ENCODE assay signal across 11 cellular contexts in the genomic region with DNA sequence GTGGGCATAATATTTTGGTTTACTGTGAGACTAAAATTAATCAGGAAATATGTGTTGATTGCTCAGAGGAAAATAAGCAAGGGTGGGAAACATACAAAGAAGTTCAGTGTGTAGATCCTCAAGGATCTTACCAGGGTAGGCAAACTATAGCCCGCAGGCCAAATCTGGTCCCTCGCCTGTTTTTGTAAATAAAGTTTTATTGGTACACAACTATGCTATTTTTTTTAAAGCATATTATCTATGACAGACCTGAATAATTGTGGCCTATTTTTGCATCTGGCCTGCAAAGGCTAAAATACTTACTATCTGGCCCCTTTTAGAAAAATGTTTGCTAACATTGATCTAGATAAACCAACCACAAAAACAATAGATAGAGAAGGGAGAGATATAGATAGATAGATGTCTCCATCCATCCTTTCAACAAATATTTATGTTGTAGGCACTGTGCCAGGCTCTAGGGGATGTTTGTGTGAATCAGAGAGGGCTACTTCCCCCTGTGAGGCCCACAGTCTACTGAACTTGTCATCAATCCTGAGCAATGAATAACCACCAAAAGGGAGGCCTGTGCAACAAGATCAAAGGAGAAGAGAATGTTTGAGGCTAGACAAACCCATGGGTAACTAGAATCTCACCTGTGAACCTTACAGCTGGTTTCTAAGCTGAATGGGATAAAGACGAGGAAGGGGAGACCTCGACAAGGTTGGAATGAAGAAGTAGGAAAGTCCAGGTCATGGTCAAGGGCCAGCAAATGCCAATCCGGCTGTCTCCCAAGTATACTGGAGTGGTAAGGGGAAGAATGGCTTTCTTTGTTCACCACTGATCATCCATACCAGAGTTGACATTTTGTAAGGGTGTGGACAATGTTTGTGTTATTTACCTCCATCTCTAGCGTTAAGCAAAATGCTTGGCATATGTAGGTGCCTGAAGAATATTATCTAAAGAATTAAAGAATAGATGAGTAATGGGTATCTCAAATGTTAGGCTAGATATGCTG. TPM values are rescaled to one million over a fixed set of nuclear protein-coding genes. Genes with fewer than 3 reads are reported as not detected.
A peak's percentile ranks its signal among the peaks of the same experiment; 100 is the strongest.
DNase-seq lines count a peak whose midpoint lies in the region; ATAC-seq, FAIRE-seq and TF ChIP-seq lines count a peak whose summit lies in the region.
"Had no signal": no experiment of that assay in that cellular context is flagged by ENCODE, and none has a peak within 500 bp of the region (broad histone marks: within the 10 kb centered on the region; RNA-seq: fewer than 3 reads in every experiment).

No MANE protein-coding gene starts in this region.

- ATAC-seq in A549 (peak; percentile 50 to 82; a peak in 4 of 6 replicates), HG02678 (IDR thresholded peaks at IDR 0.05; ENCODE audit: unreplicated experiment) (peak; percentile 59), GM19395 (IDR thresholded peaks at IDR 0.05; ENCODE audit: unreplicated experiment) (no peak)

- TF ChIP-seq CTCF in A549 (IDR thresholded peaks at IDR 0.05): no peak
- TF ChIP-seq CTCF in fibroblast of pulmonary artery (IDR thresholded peaks at IDR 0.05; ENCODE audit: low read length, missing control alignments): no peak

- TF ChIP-seq POLR2A in A549 (IDR thresholded peaks at IDR 0.05; ENCODE audit: low read length): no peak

- no peak for FAIRE-seq in A549 (lab: Jason Lieb, UNC)

- no peak overlapping the region for H3K4me3 ChIP-seq in A549
- no peak overlapping the region for H3K4me3 ChIP-seq in fibroblast of pulmonary artery (replicated peaks; ENCODE audit: low read depth, low read length)
- H3K4me3 ChIP-seq: BLaER1 had no signal

- 35% methylated on average over 6 of the region's 6 CpGs for WGBS in A549 (ENCODE audit: missing lambda C conversion rate)

- peak; percentile 46 to 76; a peak in 4 of 5 replicates for TF ChIP-seq EP300 in A549 (IDR thresholded peaks at IDR 0.05)

- peaks cover 0 to 2% of the 10 kb centered on the region in 2 donors for H3K4me1 Mint-ChIP-seq in immature natural killer cell

- no peak overlapping the region for H3K4me3 Mint-ChIP-seq in immature natural killer cell
- H3K4me3 Mint-ChIP-seq: dendritic cell treated with granulocyte-macrophage colony-stimulating factor and Interleukin-4, amounts not matched to agents 40 ng/mL and 50 ng/mL, for 4 days had no signal

- H3K4me1 ChIP-seq in A549: peaks cover 20% of the 10 kb centered on the region

- no peaks in the 10 kb centered on the region for H3K9me3 ChIP-seq in A549

- peak overlapping the region; percentile 69 to 85; a peak in 5 of 6 replicates for H3K27ac ChIP-seq in A549
- H3K27ac ChIP-seq: BLaER1 had no signal

- H3K36me3 Mint-ChIP-seq in immature natural killer cell: no peaks in the 10 kb centered on the region

- no peaks in the 10 kb centered on the region for H3K9me3 Mint-ChIP-seq in immature natural killer cell
- H3K9me3 Mint-ChIP-seq: dendritic cell treated with granulocyte-macrophage colony-stimulating factor and Interleukin-4, amounts not matched to agents 40 ng/mL and 50 ng/mL, for 4 days had no signal

- peaks cover 1 to 5% (median 2%) of the 10 kb centered on the region in 3 donors for H3K27me3 Mint-ChIP-seq in immature natural killer cell (ENCODE audit: low read depth in 3 of 3)

- H3K27ac Mint-ChIP-seq in immature natural killer cell: no peak overlapping the region
- H3K27ac Mint-ChIP-seq: dendritic cell treated with granulocyte-macrophage colony-stimulating factor and Interleukin-4, amounts not matched to agents 40 ng/mL and 50 ng/mL, for 4 days had no signal

- no peak for TF ChIP-seq RAD21 in A549 (conservative IDR thresholded peaks at IDR 0.05 in 1 of 2, IDR thresholded peaks at IDR 0.05 in 1 of 2)

- DNase-seq in A549 (ENCODE audit: low read depth in 1 of 2, low spot score in 1 of 2) (peak in 1 of 2 experiments; percentile 75), fibroblast of pulmonary artery (ENCODE audit: low read depth) (peak; percentile 76), NCI-H1930 (lab: John Stamatoyannopoulos, UW) (no peak), immature natural killer cell (no peak), NCI-H446 treated with DMSO at 0.1 percent for 48 hours (lab: John Stamatoyannopoulos, UW) (no peak)
- DNase-seq in activated CD4-positive, alpha-beta T cell treated with anti-CD3 and anti-CD28 coated beads for 48 hours: peak; percentile 69
- DNase-seq: GOT3 had no signal

- peak overlapping the region; percentile 61 for H3K4me2 ChIP-seq in A549
- H3K4me2 ChIP-seq: BLaER1 had no signal

- POLR2A ChIA-PET in A549 (lab: Yijun Ruan, JAX): no interaction called here

- CTCF ChIA-PET in A549 (lab: Yijun Ruan, JAX): interaction anchor here (1.6 kb wide), 1 partner anchor 159 kb away, joined by 5 read pairs; no protein-coding TSS in a partner anchor

TF ChIP-seq in A549, 52 proteins besides CTCF, POLR2A, EP300 and RAD21:
- TF ChIP-seq MAFK (IDR thresholded peaks at IDR 0.05; ENCODE audit: partially characterized antibody): no peak
- peak in 1 of 2 experiments; percentile 48; a peak in 1 of 5 replicates for TF ChIP-seq JUN (IDR thresholded peaks at IDR 0.05)
- TF ChIP-seq ELK1 (IDR thresholded peaks at IDR 0.05; ENCODE audit: low read depth, low read length): no peak
- TF ChIP-seq NPAS2 (CRISPR knock-in tag; IDR thresholded peaks at IDR 0.05; ENCODE audit: borderline replicate concordance): no peak
- peak; percentile 32; the same call in 1 of the 2 replicates for TF ChIP-seq MAX (IDR thresholded peaks at IDR 0.05)
- TF ChIP-seq ZFP36 (IDR thresholded peaks at IDR 0.05; ENCODE audit: borderline replicate concordance, partially characterized antibody): no peak
- TF ChIP-seq FOSB (CRISPR knock-in tag; IDR thresholded peaks at IDR 0.05): no peak
- TF ChIP-seq GATA3 (IDR thresholded peaks at IDR 0.05; ENCODE audit: borderline replicate concordance): peak; percentile 83
- TF ChIP-seq, protein P1, sequence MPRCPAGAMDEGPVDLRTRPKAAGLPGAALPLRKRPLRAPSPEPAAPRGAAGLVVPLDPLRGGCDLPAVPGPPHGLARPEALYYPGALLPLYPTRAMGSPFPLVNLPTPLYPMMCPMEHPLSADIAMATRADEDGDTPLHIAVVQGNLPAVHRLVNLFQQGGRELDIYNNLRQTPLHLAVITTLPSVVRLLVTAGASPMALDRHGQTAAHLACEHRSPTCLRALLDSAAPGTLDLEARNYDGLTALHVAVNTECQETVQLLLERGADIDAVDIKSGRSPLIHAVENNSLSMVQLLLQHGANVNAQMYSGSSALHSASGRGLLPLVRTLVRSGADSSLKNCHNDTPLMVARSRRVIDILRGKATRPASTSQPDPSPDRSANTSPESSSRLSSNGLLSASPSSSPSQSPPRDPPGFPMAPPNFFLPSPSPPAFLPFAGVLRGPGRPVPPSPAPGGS (IDR thresholded peaks at IDR 0.05): 0 out of 3 replicates have a peak, but pooled peaks have one; percentile 20
- TF ChIP-seq HOXB13 (CRISPR knock-in tag; IDR thresholded peaks at IDR 0.05; ENCODE audit: low read depth): no peak
- TF ChIP-seq CEBPB (IDR thresholded peaks at IDR 0.05): peak in 1 of 2 experiments; percentile 10; a peak in 1 of 4 replicates
- TF ChIP-seq JUNB (IDR thresholded peaks at IDR 0.05): peak; percentile 73
- no peak for TF ChIP-seq CHD2 (IDR thresholded peaks at IDR 0.05; ENCODE audit: low read length, partially characterized antibody)
- no peak for TF ChIP-seq MYC (IDR thresholded peaks at IDR 0.05; ENCODE audit: borderline replicate concordance, low read length)
- TF ChIP-seq EHF (CRISPR knock-in tag; IDR thresholded peaks at IDR 0.05): no peak
- peak; percentile 15; the same call in 1 of the 2 replicates for TF ChIP-seq FOSL2 (IDR thresholded peaks at IDR 0.05)
- peak; percentile 49 for TF ChIP-seq FOSL2 (CRISPR knock-in tag; IDR thresholded peaks at IDR 0.05)
- no peak for TF ChIP-seq HOXB5 (CRISPR knock-in tag; IDR thresholded peaks at IDR 0.05)
- TF ChIP-seq ZNF302 (CRISPR knock-in tag; IDR thresholded peaks at IDR 0.05): no peak
- TF ChIP-seq USF2 (IDR thresholded peaks at IDR 0.05): no peak
- TF ChIP-seq ZC3H11A (IDR thresholded peaks at IDR 0.05): no peak
- 0 out of 3 replicates have a peak, but pooled peaks have one; percentile 17 for TF ChIP-seq SMC3 (IDR thresholded peaks at IDR 0.05)

RNA-seq across cellular contexts. Expression of gene ALPK2, which starts 23.6 kb away (rescaled TPM):
- polyA plus RNA-seq in A549 (2011; rRNA removed): 19.2 and 22.0 TPM in 2 replicates
- polyA plus RNA-seq in A549 (2012; cell fraction: cytosol; rRNA removed): 3.9 and 4.3 TPM in 2 replicates
- 9.3 and 15.0 TPM in 2 replicates for polyA plus RNA-seq in A549 (2012; cell fraction: nucleus; rRNA removed)
- polyA plus RNA-seq in A549 (2017; fragmentation: RNase III; extraction: RNeasy Plus Mini Kit Qiagen cat#74134 plus additional on column Dnase treatment): 39.0 to 43.8 TPM (median 41.2 TPM) in 3 replicates
- 25.5 and 25.8 TPM in 2 replicates for polyA minus RNA-seq in A549 (2011; rRNA and poly(A)+ RNA removed)
- under 1 TPM in 1 of 3 donors, not detected in 2; 0.07 TPM for polyA plus RNA-seq in immature natural killer cell

Comparison
In these comparisons a context has a peak if more than half of its experiments do, and no peak if none do; other contexts are left out.
1. DNase-seq: peak in activated CD4-positive, alpha-beta T cell treated with anti-CD3 and anti-CD28 coated beads for 48 hours (single experiment) and fibroblast of pulmonary artery (single experiment); none in NCI-H1930 (0 of 2), immature natural killer cell (0 of 3) and NCI-H446 treated with DMSO at 0.1 percent for 48 hours (single experiment).
2. RNA of gene ALPK2, which starts 23.6 kb away (polyA plus RNA-seq): 3.9 to 43.8 TPM in A549; 0.07 TPM in immature natural killer cell; every median in the first group is over 4 times any median in the second.